9 cellular contexts compared by ENCODE assay signal in the genomic region with DNA sequence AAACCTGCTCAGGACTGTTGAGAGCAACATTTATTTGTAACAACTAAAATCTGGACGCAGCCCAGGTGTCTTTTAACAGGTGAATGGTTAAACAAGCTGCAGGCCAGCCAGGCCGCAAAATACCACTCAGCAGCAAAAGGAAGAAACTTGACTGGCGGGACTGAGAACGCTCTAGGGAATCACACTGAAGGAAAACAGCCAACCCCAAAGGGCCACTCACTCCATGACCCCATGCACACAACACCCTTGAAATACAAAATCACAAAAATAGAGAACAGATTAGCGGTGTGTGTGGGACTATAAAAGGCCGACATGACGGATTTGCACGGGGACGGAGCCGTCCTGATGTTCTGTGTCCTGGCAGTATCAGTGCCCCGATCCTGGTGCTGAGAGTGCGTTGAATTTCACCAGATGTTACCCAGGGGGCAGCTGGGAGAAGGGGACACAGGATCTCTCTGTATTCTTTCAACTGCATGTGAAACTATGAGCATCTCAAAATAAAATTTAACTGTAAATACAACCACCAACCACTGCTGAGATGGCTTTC. TPM values are rescaled to one million over a fixed set of nuclear protein-coding genes. Genes with fewer than 3 reads are reported as not detected.
DNase-seq lines count a peak whose midpoint lies in the region; ATAC-seq lines count a peak whose summit lies in the region.
"Had no signal": no experiment of that assay in that cellular context is flagged by ENCODE, and none has a peak within 500 bp of the region (broad histone marks: within the 10 kb centered on the region; RNA-seq: fewer than 3 reads in every experiment).

No MANE protein-coding gene starts in this region.

- H3K4me1 ChIP-seq in SJCRH30 (peaks cover 30% of the 10 kb centered on the region), skeletal muscle tissue (ENCODE audit: control insufficient read depth in 3 of 3, insufficient read depth in 3 of 3, low read length in 3 of 3) (peaks cover 68 to 76% (median 69%) of the 10 kb centered on the region in 3 donors)

- peak; percentile 54 for DNase-seq in NCI-H1092 treated with DMSO at 0.1 percent for 48 hours (lab: John Stamatoyannopoulos, UW)
- DNase-seq in NCI-H1092 (lab: John Stamatoyannopoulos, UW): no peak
- DNase-seq in SJCRH30: no peak
- no peak for DNase-seq in immature natural killer cell
- no peak for DNase-seq in hepatic stellate cell (ENCODE audit: low spot score)
- no peak for DNase-seq in middle frontal gyrus (ENCODE audit: extremely low spot score, low spot score)
- DNase-seq: NCI-H1930 had no signal

- H3K27ac ChIP-seq in SJCRH30: peak overlapping the region; percentile 82
- H3K27ac ChIP-seq in skeletal muscle tissue (ENCODE audit: low read depth, low read length): peak overlapping the region; percentile 83

- peaks cover 27% of the 10 kb centered on the region for H3K36me3 ChIP-seq in SJCRH30
- peaks cover 19 to 21% (median 20%) of the 10 kb centered on the region in 3 donors for H3K36me3 ChIP-seq in skeletal muscle tissue (ENCODE audit: control insufficient read depth in 3 of 3, insufficient read depth in 3 of 3, low read length in 3 of 3)

- H3K9me3 Mint-ChIP-seq in immature natural killer cell: no peaks in the 10 kb centered on the region

- peaks cover 6 to 21% (median 9%) of the 10 kb centered on the region in 3 donors for H3K36me3 Mint-ChIP-seq in immature natural killer cell

- H3K27ac Mint-ChIP-seq in immature natural killer cell: peak overlapping the region; percentile 87 to 97 (median 96)

- H3K27me3 Mint-ChIP-seq in immature natural killer cell (ENCODE audit: low read depth in 3 of 3): peaks cover 7 to 26% (median 9%) of the 10 kb centered on the region in 3 donors

- H3K9ac ChIP-seq in skeletal muscle tissue (ENCODE audit: low read depth in 1 of 3, low read length in 3 of 3): peak overlapping the region in 2 of 3 donors; percentile 50 to 51

- no peaks in the 10 kb centered on the region for H3K9me3 ChIP-seq in SJCRH30 (replicated peaks)
- H3K9me3 ChIP-seq in skeletal muscle tissue (ENCODE audit: control insufficient read depth in 3 of 3, low read length in 3 of 3): no peaks in the 10 kb centered on the region

- peak overlapping the region; percentile 83 to 99 (median 86) for H3K4me3 Mint-ChIP-seq in immature natural killer cell

- ATAC-seq in HG03159 (IDR thresholded peaks at IDR 0.05; ENCODE audit: unreplicated experiment): no peak

- H3K4me3 ChIP-seq in SJCRH30: no peak overlapping the region
- H3K4me3 ChIP-seq in skeletal muscle tissue (ENCODE audit: low read length in 3 of 3): peak overlapping the region in 1 of 3 donors; percentile 13

- H3K27me3 ChIP-seq in SJCRH30 (no peaks in the 10 kb centered on the region), skeletal muscle tissue (ENCODE audit: control insufficient read depth in 3 of 3, insufficient read depth in 3 of 3, low read length in 3 of 3) (no peaks in the 10 kb centered on the region)

- H3K4me1 Mint-ChIP-seq in immature natural killer cell: peaks cover 91 to 94% of the 10 kb centered on the region in 2 donors

RNA-seq across cellular contexts. Expression of a gene that starts 23.0 kb away (rescaled TPM):
- 33.2 and 34.2 TPM in 2 replicates for total RNA-seq in SJCRH30 (2014; rRNA removed; shearing (Covaris generic))
- polyA plus RNA-seq in immature natural killer cell: 10 to 100 TPM; 39.5 to 70.1 (median 43.6) TPM
- total RNA-seq in skeletal muscle tissue: 11.5 TPM

RNA-seq across cellular contexts. Expression of a gene that starts 37.6 kb away (rescaled TPM):
- total RNA-seq in SJCRH30 (2014; rRNA removed; shearing (Covaris generic)): 6.5 and 9.8 TPM in 2 replicates
- polyA plus RNA-seq in immature natural killer cell: 10 to 100 TPM in 1 of 3 donors, 1 to 10 TPM in 2; 4.4 to 14.6 (median 5.1) TPM
- 6.3 TPM for total RNA-seq in skeletal muscle tissue
